In genomic region chr12:64066776-64067175, GRCh38 we compare ENCODE assay signal across 21 cellular contexts.
A peak's percentile ranks its signal among the peaks of the same experiment; 100 is the strongest.
DNase-seq lines count a peak whose midpoint lies in the region; ATAC-seq and TF ChIP-seq lines count a peak whose summit lies in the region.
"Had no signal": no experiment of that assay in that cellular context is flagged by ENCODE, and none has a peak within 500 bp of the region (broad histone marks: within the 10 kb centered on the region; RNA-seq: fewer than 3 reads in every experiment).

No MANE protein-coding gene starts in this region.

- no peak overlapping the region for H3K4me3 Mint-ChIP-seq in natural killer cell
- H3K4me3 Mint-ChIP-seq: B cell; CD4-positive, CD25-positive, alpha-beta regulatory T cell; CD8-positive, alpha-beta T cell had no signal

- no peaks in the 10 kb centered on the region for H3K9me3 Mint-ChIP-seq in natural killer cell
- H3K9me3 Mint-ChIP-seq: CD4-positive, CD25-positive, alpha-beta regulatory T cell; CD8-positive, alpha-beta T cell had no signal

- no peak overlapping the region for H4K8ac ChIP-seq in mesenchymal stem cell (ENCODE audit: low read length)

- H3K4me1 Mint-ChIP-seq in natural killer cell = no peaks in the 10 kb centered on the region
- H3K4me1 Mint-ChIP-seq: B cell; CD4-positive, CD25-positive, alpha-beta regulatory T cell had no signal

- H3K36me3 ChIP-seq in GM23248 (ENCODE audit: low read depth) = peaks cover 46% of the 10 kb centered on the region
- H3K36me3 ChIP-seq in mesenchymal stem cell (ENCODE audit: control insufficient read depth in 1 of 2, insufficient read depth in 2 of 2, low read depth in 1 of 2, low read length in 2 of 2) = peaks cover 12 to 82% of the 10 kb centered on the region in 2 experiments
- H3K36me3 ChIP-seq: BLaER1 had no signal

- H3K9me3 ChIP-seq in GM23248 (ENCODE audit: low read depth) (no peaks in the 10 kb centered on the region), mesenchymal stem cell (ENCODE audit: control insufficient read depth, low read length) (no peaks in the 10 kb centered on the region)
- H3K9me3 ChIP-seq: BLaER1, Caco-2 had no signal

- no peak overlapping the region for H3K14ac ChIP-seq in mesenchymal stem cell (ENCODE audit: low read length in 2 of 2)

- H3K79me1 ChIP-seq in mesenchymal stem cell (replicated peaks; ENCODE audit: low read length, poor library complexity, severe bottlenecking) = peaks cover 17% of the 10 kb centered on the region

- peak overlapping the region; percentile 49 for H3K27ac ChIP-seq in GM23248
- H3K27ac ChIP-seq in mesenchymal stem cell (ENCODE audit: low read length, poor library complexity, severe bottlenecking) = peak overlapping the region; percentile 82
- H3K27ac ChIP-seq: 22Rv1, BLaER1, C4-2B had no signal

- H3F3A ChIP-seq in GM23248 (ENCODE audit: insufficient read depth) = peaks cover 45% of the 10 kb centered on the region

- H3K9ac ChIP-seq in GM23248 (no peak overlapping the region), mesenchymal stem cell (ENCODE audit: low read length) (peak overlapping the region; percentile 2)
- H3K9ac ChIP-seq: BLaER1 had no signal

- H3K4me2 ChIP-seq in GM23248 (ENCODE audit: unreplicated experiment) = no peak overlapping the region
- H3K4me2 ChIP-seq in mesenchymal stem cell (ENCODE audit: low read length, poor library complexity, severe bottlenecking) = no peak overlapping the region
- H3K4me2 ChIP-seq: BLaER1 had no signal

- H2BK120ac ChIP-seq in mesenchymal stem cell (ENCODE audit: low read depth, low read length) = no peak overlapping the region

- no peak overlapping the region for H3K27ac Mint-ChIP-seq in natural killer cell
- H3K27ac Mint-ChIP-seq: B cell; CD4-positive, CD25-positive, alpha-beta regulatory T cell; CD8-positive, alpha-beta T cell had no signal

- no peak overlapping the region for H2AK5ac ChIP-seq in mesenchymal stem cell (ENCODE audit: low read length, severe bottlenecking)

- H3K9me2 ChIP-seq in GM23248 (ENCODE audit: insufficient read depth) = no peaks in the 10 kb centered on the region

- H3K36me3 Mint-ChIP-seq in natural killer cell = no peaks in the 10 kb centered on the region
- H3K36me3 Mint-ChIP-seq: CD4-positive, CD25-positive, alpha-beta regulatory T cell; CD8-positive, alpha-beta T cell had no signal

- no peak overlapping the region for H3K23ac ChIP-seq in mesenchymal stem cell (ENCODE audit: low read length in 2 of 2)

- H3K27me3 Mint-ChIP-seq in natural killer cell (ENCODE audit: low read depth in 2 of 2) = no peaks in the 10 kb centered on the region
- H3K27me3 Mint-ChIP-seq: B cell; CD4-positive, CD25-positive, alpha-beta regulatory T cell had no signal

- TF ChIP-seq POLR2A in lower leg skin (IDR thresholded peaks at IDR 0.05) = no peak

- H2BK12ac ChIP-seq in mesenchymal stem cell (ENCODE audit: low read length in 2 of 2) = no peak overlapping the region

- no peak overlapping the region for H3K4me3 ChIP-seq in GM23248
- H3K4me3 ChIP-seq in mesenchymal stem cell (ENCODE audit: insufficient read depth in 1 of 2, low read depth in 1 of 2, low read length in 2 of 2) = no peak overlapping the region
- no peak overlapping the region for H3K4me3 ChIP-seq in lower leg skin (ENCODE audit: low read depth, poor library complexity, severe bottlenecking)
- H3K4me3 ChIP-seq: BLaER1, GM12878 had no signal

- H2AFZ ChIP-seq in GM23248 (no peak overlapping the region), mesenchymal stem cell (ENCODE audit: low read depth, low read length) (no peak overlapping the region)

- DNase-seq in GM23248 (no peak), brain pericyte (ENCODE audit: low read depth, low spot score) (peak; percentile 59), mesenchymal stem cell (no peak), smooth muscle cell of the brain vasculature (ENCODE audit: low read depth, low spot score) (peak; percentile 45), lower leg skin (ENCODE audit: low spot score in 2 of 2) (no peak), natural killer cell (no peak), activated gamma-delta T cell treated with Interleukin-2 at 50 U/mL for 16 hours (no peak)
- DNase-seq: Caco-2; CD4-positive, CD25-positive, alpha-beta regulatory T cell; CD8-positive, alpha-beta T cell; DMS79; EL; GDM1; H7; HCEC 1CT had no signal

- in situ Hi-C loops in GM23248 (cut with MboI) = no loop called here

- H2BK15ac ChIP-seq in mesenchymal stem cell (ENCODE audit: low read depth, poor library complexity, severe bottlenecking) = no peak overlapping the region

- peaks cover 16% of the 10 kb centered on the region for H3K4me1 ChIP-seq in GM23248 (ENCODE audit: insufficient read depth)
- H3K4me1 ChIP-seq in mesenchymal stem cell (ENCODE audit: control insufficient read depth, insufficient read depth, low read depth, low read length) = no peaks in the 10 kb centered on the region
- H3K4me1 ChIP-seq: BLaER1, Caco-2 had no signal

- no peak overlapping the region for H2BK5ac ChIP-seq in mesenchymal stem cell (ENCODE audit: low read depth, low read length, poor library complexity, severe bottlenecking)

- no peak overlapping the region for H4K91ac ChIP-seq in mesenchymal stem cell (ENCODE audit: low read length)

- TF ChIP-seq CTCF in lower leg skin (IDR thresholded peaks at IDR 0.05) (no peak), natural killer cell (IDR thresholded peaks at IDR 0.05) (no peak)

- intact Hi-C loops in lower leg skin (cut with DNase I; ENCODE audit: low total_unique reads) = no loop called here
- intact Hi-C loops in natural killer cell (cut with micrococcal nuclease) = no loop called here

- H3K79me2 ChIP-seq in GM23248 (ENCODE audit: insufficient read depth) = peaks cover 45% of the 10 kb centered on the region

- no peak for ATAC-seq in GM21360 (IDR thresholded peaks at IDR 0.05; ENCODE audit: unreplicated experiment)
- ATAC-seq in natural killer cell = no peak
- ATAC-seq: CD8-positive, alpha-beta T cell; GM12878 had no signal

- 96 to 100% methylated on average over 2 of the region's 2 CpGs for WGBS in GM23248 (ENCODE audit: low coverage in 1 of 2, low lambda C conversion rate in 2 of 2, missing lambda C conversion rate in 2 of 2), 2 experiments
- WGBS in mesenchymal stem cell = 100% methylated on average over 2 of the region's 2 CpGs
- 94 to 95% methylated on average over 2 of the region's 2 CpGs for WGBS in lower leg skin, 2 donors

- no peaks in the 10 kb centered on the region for H4K20me1 ChIP-seq in GM23248 (ENCODE audit: insufficient read depth)
- H4K20me1 ChIP-seq: BLaER1 had no signal

- H3K4ac ChIP-seq in mesenchymal stem cell (ENCODE audit: low read depth in 1 of 2, low read length in 2 of 2) = no peak overlapping the region

- no peak overlapping the region for H3K18ac ChIP-seq in mesenchymal stem cell (ENCODE audit: low read depth in 1 of 2, low read length in 2 of 2)

- H3K27me3 ChIP-seq in GM23248 (replicated peaks; ENCODE audit: insufficient read depth) (no peaks in the 10 kb centered on the region), mesenchymal stem cell (ENCODE audit: control insufficient read depth in 1 of 2, insufficient read depth in 1 of 2, low read length in 2 of 2) (no peaks in the 10 kb centered on the region)
- H3K27me3 ChIP-seq: BLaER1 had no signal

Comparison
In these comparisons a context has a peak if more than half of its experiments do, and no peak if none do; other contexts are left out.
1. DNase-seq: peak in brain pericyte (single experiment) and smooth muscle cell of the brain vasculature (single experiment); none in GM23248 (single experiment), mesenchymal stem cell (single experiment), lower leg skin (0 of 2), natural killer cell (single experiment) and activated gamma-delta T cell treated with Interleukin-2 at 50 U/mL for 16 hours (single experiment).